8 cellular contexts compared by ENCODE assay signal in genomic region chr5:154189819-154190651, GRCh38. TPM values are rescaled to one million over a fixed set of nuclear protein-coding genes. Genes with fewer than 3 reads are reported as not detected.
DNase-seq lines count a peak whose midpoint lies in the region; TF ChIP-seq lines count a peak whose summit lies in the region.

No MANE protein-coding gene starts in this region.

- H3K9me3 ChIP-seq in HAP-1 (no peaks in the 10 kb centered on the region), ascending aorta (no peaks in the 10 kb centered on the region), hepatocyte (ENCODE audit: low read depth) (no peaks in the 10 kb centered on the region)

- intact Hi-C loops in ascending aorta (cut with DNase I): loop anchor here (2.0 to 10.0 kb wide), 6 partner anchors 97 to 1655 kb away; partner anchors contain the start of gene SAP30L

- H3K9me2 ChIP-seq in hepatocyte (replicated peaks; ENCODE audit: insufficient read depth): no peaks in the 10 kb centered on the region

- H3K4me3 ChIP-seq in GM12875 (ENCODE audit: low read depth, low read length): peak overlapping the region; percentile 92
- H3K4me3 ChIP-seq in HAP-1: peak overlapping the region; percentile 79
- peak overlapping the region; percentile 93 to 98 for H3K4me3 ChIP-seq in ascending aorta
- H3K4me3 ChIP-seq in hepatocyte: peak overlapping the region; percentile 97

- H3K27ac ChIP-seq in ascending aorta (peak overlapping the region; percentile 76 to 79), hepatocyte (peak overlapping the region; percentile 47)

- peaks cover 14% of the 10 kb centered on the region for H3K79me2 ChIP-seq in hepatocyte

- H3K4me1 ChIP-seq in HAP-1: peaks cover 5% of the 10 kb centered on the region; the same call in 1 of the 2 replicates
- H3K4me1 ChIP-seq in ascending aorta: peaks cover 0 to 21% of the 10 kb centered on the region in 2 donors
- peaks cover 20% of the 10 kb centered on the region for H3K4me1 ChIP-seq in hepatocyte (ENCODE audit: insufficient read depth)

- H3K27me3 ChIP-seq in HAP-1 (ENCODE audit: low read depth) (no peaks in the 10 kb centered on the region), ascending aorta (no peaks in the 10 kb centered on the region), hepatocyte (peaks cover 6% of the 10 kb centered on the region)

- in situ Hi-C loops in HAP-1 (cut with MboI; ENCODE audit: low sequenced_read_pairs): loop anchor here (5.0 to 10.0 kb wide), 2 partner anchors 115 to 212 kb away; no protein-coding TSS in a partner anchor

- peak; percentile 53 to 86 for DNase-seq in HAP-1 (ENCODE audit: low spot score in 2 of 2)
- DNase-seq in M059J (ENCODE audit: low read depth): peak; percentile 79
- DNase-seq in T-helper 2 cell: peak; percentile 60 to 88 (median 73)
- DNase-seq in ascending aorta (ENCODE audit: low spot score in 2 of 2): peak in 1 of 2 donors; percentile 92
- DNase-seq in hepatocyte (ENCODE audit: low spot score): peak; percentile 87
- DNase-seq in retina: peak; percentile 88
- DNase-seq in NCI-H2107 (lab: John Stamatoyannopoulos, UW): no peak

- TF ChIP-seq CTCF in GM12875 (IDR thresholded peaks at IDR 0.05; ENCODE audit: borderline replicate concordance, insufficient read depth, low read depth, low read length) (peak; percentile 73), ascending aorta (IDR thresholded peaks at IDR 0.05) (peak; percentile 28 to 43 (median 37)), hepatocyte (IDR thresholded peaks at IDR 0.05; ENCODE audit: poor library complexity) (peak; percentile 16)

- no peaks in the 10 kb centered on the region for H4K20me1 ChIP-seq in hepatocyte (ENCODE audit: insufficient read depth, poor library complexity, severe bottlenecking)

- H3K36me3 ChIP-seq in HAP-1 (replicated peaks): no peaks in the 10 kb centered on the region
- no peaks in the 10 kb centered on the region for H3K36me3 ChIP-seq in ascending aorta
- no peaks in the 10 kb centered on the region for H3K36me3 ChIP-seq in hepatocyte (replicated peaks; ENCODE audit: insufficient read depth, low read depth)

- WGBS in hepatocyte (ENCODE audit: low lambda C conversion rate, missing lambda C conversion rate): under 1% methylated on average over 54 of the region's 80 CpGs

- H3K4me2 ChIP-seq in hepatocyte: peak overlapping the region; percentile 97

- peak overlapping the region; percentile 99 for H2AFZ ChIP-seq in hepatocyte

RNA-seq across cellular contexts. Expression of gene GALNT10, which starts 0.5 kb away (rescaled TPM):
- 27.2 and 45.4 TPM in 2 replicates for total RNA-seq in M059J (2014; rRNA removed; shearing (Covaris generic))
- 52.3 TPM for total RNA-seq in ascending aorta
- total RNA-seq in hepatocyte: 41.3 and 45.9 TPM in 2 replicates
- polyA plus RNA-seq in hepatocyte: 42.9 and 43.0 TPM in 2 replicates

Comparison
In these comparisons a context has a peak if more than half of its experiments do, and no peak if none do; other contexts are left out.
1. CTCF ChIP-seq: peak in every context shown above with its lines; median percentile 73 in GM12875; 37 in ascending aorta; 16 in hepatocyte.